15 cellular contexts compared by ENCODE assay signal in genomic region chr19:2330255-2330631, GRCh38. TPM values are rescaled to one million over a fixed set of nuclear protein-coding genes. Genes with fewer than 3 reads are reported as not detected.
DNase-seq lines count a peak whose midpoint lies in the region; ATAC-seq and TF ChIP-seq lines count a peak whose summit lies in the region.
"Had no signal": no experiment of that assay in that cellular context is flagged by ENCODE, and none has a peak within 500 bp of the region (broad histone marks: within the 10 kb centered on the region; RNA-seq: fewer than 3 reads in every experiment).

No MANE protein-coding gene starts in this region.

- H3K4me3 Mint-ChIP-seq in T-helper 2 cell treated with Interferon-gamma antibody and Interleukin-4, amounts not matched to agents 5 μg/mL and 100 μg/mL, for 36 hours, result peak overlapping the region; percentile 39

- H3K27me3 Mint-ChIP-seq in T-helper 2 cell treated with Interferon-gamma antibody and Interleukin-4, amounts not matched to agents 5 μg/mL and 100 μg/mL, for 36 hours (ENCODE audit: low read depth), result no peaks in the 10 kb centered on the region

- peak overlapping the region in 2 of 4 donors; percentile 43 to 87 for H3K4me3 ChIP-seq in Peyer's patch
- H3K4me3 ChIP-seq in duodenal mucosa (ENCODE audit: low read depth in 1 of 2, low read length in 2 of 2), result peak overlapping the region; percentile 26 to 44
- H3K4me3 ChIP-seq in skeletal muscle satellite cell (ENCODE audit: low read length), result no peak overlapping the region
- no peak overlapping the region for H3K4me3 ChIP-seq in MG63
- H3K4me3 ChIP-seq: mucosa of descending colon had no signal

- no peak for TF ChIP-seq POLR2A in Peyer's patch (IDR thresholded peaks at IDR 0.05)

- no peaks in the 10 kb centered on the region for H3K9me3 Mint-ChIP-seq in T-helper 2 cell treated with Interferon-gamma antibody and Interleukin-4, amounts not matched to agents 5 μg/mL and 100 μg/mL, for 36 hours

- peaks cover 26% of the 10 kb centered on the region for H3K36me3 Mint-ChIP-seq in T-helper 2 cell treated with Interferon-gamma antibody and Interleukin-4, amounts not matched to agents 5 μg/mL and 100 μg/mL, for 36 hours (ENCODE audit: low read depth)

- H3K4me2 ChIP-seq in skeletal muscle satellite cell (ENCODE audit: low read length), result peak overlapping the region; percentile 19

- H3K36me3 ChIP-seq in Peyer's patch (peaks cover 0 to 20% (median 0%) of the 10 kb centered on the region in 3 donors), duodenal mucosa (ENCODE audit: control insufficient read depth in 1 of 2, insufficient read depth in 2 of 2, low read length in 2 of 2) (peaks cover 0 to 9% of the 10 kb centered on the region in 2 donors), skeletal muscle satellite cell (ENCODE audit: insufficient read depth, low read length) (peaks cover 16% of the 10 kb centered on the region), MG63 (peaks cover 13% of the 10 kb centered on the region)

- H3K27me3 ChIP-seq in Peyer's patch, result no peaks in the 10 kb centered on the region
- no peaks in the 10 kb centered on the region for H3K27me3 ChIP-seq in duodenal mucosa (ENCODE audit: control insufficient read depth in 1 of 2, insufficient read depth in 2 of 2, low read length in 2 of 2)
- no peaks in the 10 kb centered on the region for H3K27me3 ChIP-seq in skeletal muscle satellite cell (ENCODE audit: control insufficient read depth, insufficient read depth, low read length)
- no peaks in the 10 kb centered on the region for H3K27me3 ChIP-seq in MG63

- H3K27ac Mint-ChIP-seq in T-helper 2 cell treated with Interferon-gamma antibody and Interleukin-4, amounts not matched to agents 5 μg/mL and 100 μg/mL, for 36 hours, result peak overlapping the region; percentile 64

- H3K9me3 ChIP-seq in Peyer's patch (no peaks in the 10 kb centered on the region), duodenal mucosa (ENCODE audit: control insufficient read depth in 1 of 2, low read length in 2 of 2) (no peaks in the 10 kb centered on the region), skeletal muscle satellite cell (replicated peaks; ENCODE audit: low read length) (no peaks in the 10 kb centered on the region), MG63 (no peaks in the 10 kb centered on the region)
- H3K9me3 ChIP-seq: mucosa of descending colon had no signal

- peaks cover 32% of the 10 kb centered on the region for H3K4me1 Mint-ChIP-seq in T-helper 2 cell treated with Interferon-gamma antibody and Interleukin-4, amounts not matched to agents 5 μg/mL and 100 μg/mL, for 36 hours (ENCODE audit: low read depth)

- peak overlapping the region; percentile 72 to 94 for H3K9ac ChIP-seq in duodenal mucosa (ENCODE audit: low read depth in 1 of 2, low read length in 2 of 2)
- H3K9ac ChIP-seq in skeletal muscle satellite cell (ENCODE audit: low read depth, low read length), result no peak overlapping the region

- no peak for DNase-seq in T-helper 2 cell treated with Interferon-gamma antibody and Interleukin-4, amounts not matched to agents 5 μg/mL and 100 μg/mL, for 36 hours (ENCODE audit: low spot score)
- no peak for DNase-seq in T-helper 2 cell
- DNase-seq in Peyer's patch, result no peak
- DNase-seq in MG63, result no peak
- DNase-seq in iPS-NIHi11 (ENCODE audit: low spot score), result no peak
- DNase-seq: ACHN; activated CD4-positive, CD25-positive, alpha-beta regulatory T cell; GDM1; NCI-H446 treated with DMSO at 0.1 percent for 48 hours; SIG-M5 had no signal

- no peak for ATAC-seq in GM21723 (IDR thresholded peaks at IDR 0.05; ENCODE audit: unreplicated experiment)

- no peak for TF ChIP-seq CTCF in Peyer's patch (IDR thresholded peaks at IDR 0.05)

- H3K27ac ChIP-seq in Peyer's patch (peak overlapping the region; percentile 88 to 98 (median 90)), duodenal mucosa (ENCODE audit: low read depth, low read length) (peak overlapping the region; percentile 87)

- H3K4me1 ChIP-seq in Peyer's patch, result peaks cover 0 to 70% (median 45%) of the 10 kb centered on the region in 4 donors
- H3K4me1 ChIP-seq in duodenal mucosa (ENCODE audit: control insufficient read depth in 1 of 2, insufficient read depth in 2 of 2, low read length in 2 of 2), result peaks cover 42 to 64% of the 10 kb centered on the region in 2 donors
- peaks cover 29% of the 10 kb centered on the region for H3K4me1 ChIP-seq in skeletal muscle satellite cell (ENCODE audit: control insufficient read depth, insufficient read depth, low read length)

RNA-seq across cellular contexts. Expression of gene SPPL2B, which starts 1.8 kb away (rescaled TPM):
- 100 to 1,000 TPM; 196 to 448 (median 270) TPM for total RNA-seq in Peyer's patch
- 20.8 and 25.6 TPM in 2 replicates for total RNA-seq in skeletal muscle satellite cell (2012; rRNA removed)
- total RNA-seq in MG63 (2014; rRNA removed; shearing (Covaris generic); ENCODE audit: low replicate concordance), result 14.9 and 17.8 TPM in 2 replicates

RNA-seq across cellular contexts. Expression of gene LSM7, which starts 1.9 kb away (rescaled TPM):
- total RNA-seq in Peyer's patch, result 100 to 1,000 TPM in 2 of 4 donors, 10 to 100 TPM in 2; 59.8 to 152 (median 109) TPM
- 177 and 189 TPM in 2 replicates for total RNA-seq in skeletal muscle satellite cell (2012; rRNA removed)
- 73.8 and 259 TPM in 2 replicates for total RNA-seq in MG63 (2014; rRNA removed; shearing (Covaris generic); ENCODE audit: low replicate concordance)

RNA-seq across cellular contexts. Expression of gene LINGO3, which starts 22.3 kb away (rescaled TPM):
- 1 to 10 TPM in 1 of 4 donors, under 1 TPM in 1, not detected in 2; 0.54 to 5.0 TPM for total RNA-seq in Peyer's patch
- under 0.01 TPM in 2 replicates for total RNA-seq in skeletal muscle satellite cell (2012; rRNA removed)
- not detected in 2 replicates for total RNA-seq in MG63 (2014; rRNA removed; shearing (Covaris generic); ENCODE audit: low replicate concordance)
- total RNA-seq: endothelial cell of umbilical vein, mucosa of descending colon had no signal

RNA-seq across cellular contexts. Expression of gene TMPRSS9, which starts 29.8 kb away (rescaled TPM):
- 1 to 10 TPM in 1 of 4 donors, under 1 TPM in 2, not detected in 1; 0.54 to 2.5 (median 0.85) TPM for total RNA-seq in Peyer's patch
- 0.22 TPM in 1 of 2 replicates, not detected in the other for total RNA-seq in skeletal muscle satellite cell (2012; rRNA removed)
- total RNA-seq in MG63 (2014; rRNA removed; shearing (Covaris generic); ENCODE audit: low replicate concordance), result not detected in 2 replicates
- total RNA-seq: endothelial cell of umbilical vein had no signal

RNA-seq across cellular contexts. Expression of gene PEAK3, which starts 48.3 kb away (rescaled TPM):
- 1 to 10 TPM; 1.2 to 5.8 (median 2.6) TPM for total RNA-seq in Peyer's patch
- total RNA-seq in skeletal muscle satellite cell (2012; rRNA removed), result not detected in 2 replicates
- not detected in 2 replicates for total RNA-seq in MG63 (2014; rRNA removed; shearing (Covaris generic); ENCODE audit: low replicate concordance)
- total RNA-seq: endothelial cell of umbilical vein had no signal

Comparison
In these comparisons a context has a peak if more than half of its experiments do, and no peak if none do; other contexts are left out.
1. H3K4me3 ChIP-seq: peak in duodenal mucosa (2 of 2); none in skeletal muscle satellite cell (single experiment) and MG63 (single experiment).
2. RNA of gene SPPL2B, which starts 1.8 kb away (total RNA-seq): 196 to 448 TPM in Peyer's patch; 14.9 to 17.8 TPM in MG63; every median in the first group is over 10 times any median in the second.